Comparison of ENCODE assay signal across 17 cellular contexts in the genomic region with DNA sequence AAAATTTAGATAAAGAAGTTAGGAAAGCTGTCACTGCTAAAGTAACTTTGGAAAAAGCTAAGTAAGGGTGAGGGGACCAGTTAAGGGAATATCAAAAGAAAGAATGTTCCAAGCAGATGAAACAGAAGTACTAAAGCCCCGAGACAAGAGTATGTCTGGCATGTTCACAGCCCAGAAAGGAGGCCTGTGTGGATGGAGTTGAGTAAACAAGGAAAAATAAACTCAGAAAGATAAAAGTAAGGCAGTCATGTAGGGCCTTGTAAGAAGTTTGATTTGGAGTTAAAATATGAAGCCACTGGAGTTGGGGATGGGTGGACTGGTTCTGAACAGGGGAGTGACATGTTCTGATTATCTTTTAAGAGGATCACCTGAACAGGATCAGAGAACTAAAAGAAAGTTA.
"Had no signal": no experiment of that assay in that cellular context is flagged by ENCODE, and none has a peak within 500 bp of the region (broad histone marks: within the 10 kb centered on the region; RNA-seq: fewer than 3 reads in every experiment).

No MANE protein-coding gene starts in this region.

- H3K27me3 ChIP-seq: esophagus muscularis mucosa, sigmoid colon, stomach, transverse colon had no signal

- H3K27ac ChIP-seq: epithelial cell of prostate, esophagus muscularis mucosa, sigmoid colon, skin epidermis, stomach, thoracic aorta, transverse colon had no signal

- ATAC-seq: natural killer cell had no signal

- DNase-seq: cortex of kidney; effector memory CD4-positive, alpha-beta T cell; foreskin fibroblast; kidney glomerular epithelial cell; natural killer cell; posterior cingulate gyrus; sigmoid colon; stimulated activated CD4-positive, alpha-beta T cell treated with anti-CD3 and anti-CD28 coated beads, Interleukin-12 subunit alpha, Interleukin-12 subunit beta, amount 100 ng/mL, for 4 hours; stimulated activated naive CD4-positive, alpha-beta T cell; stomach; substantia nigra; transverse colon had no signal

- H3K4me3 ChIP-seq: esophagus muscularis mucosa, sigmoid colon, skin epidermis, stomach, thoracic aorta, transverse colon had no signal

- H3K9me3 ChIP-seq: esophagus muscularis mucosa, sigmoid colon, stomach, thoracic aorta, transverse colon had no signal

- H3K4me1 ChIP-seq: esophagus muscularis mucosa, sigmoid colon, stomach, transverse colon had no signal

- FAIRE-seq: islet of Langerhans had no signal
